Comparison of ENCODE assay signal across 1 cellular context in the genomic region with DNA sequence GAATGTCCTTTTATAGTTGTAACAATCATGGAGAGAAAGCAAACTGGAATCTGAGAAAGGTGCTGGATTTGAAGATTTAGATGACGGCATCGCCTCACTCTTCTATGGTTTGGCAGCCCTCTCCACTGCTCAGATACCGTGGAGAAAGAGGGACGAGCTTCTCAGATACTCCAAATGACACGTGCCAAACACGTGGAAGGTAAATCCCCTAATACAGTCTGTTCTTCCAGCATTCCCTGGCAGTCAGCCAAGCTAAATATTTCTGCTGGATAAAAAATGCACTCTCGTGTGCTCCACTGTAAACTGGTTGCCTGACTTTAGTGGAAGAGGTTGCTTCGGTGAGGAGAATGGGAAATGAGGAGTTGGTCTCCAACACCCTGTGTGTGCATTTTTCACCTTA.
TF ChIP-seq lines count a peak whose summit lies in the region.

No MANE protein-coding gene starts in this region.

TF ChIP-seq in IMR-90, 13 proteins besides CTCF, POLR2A, EP300 and RAD21 (continued from another document):
- TF ChIP-seq, protein P1, sequence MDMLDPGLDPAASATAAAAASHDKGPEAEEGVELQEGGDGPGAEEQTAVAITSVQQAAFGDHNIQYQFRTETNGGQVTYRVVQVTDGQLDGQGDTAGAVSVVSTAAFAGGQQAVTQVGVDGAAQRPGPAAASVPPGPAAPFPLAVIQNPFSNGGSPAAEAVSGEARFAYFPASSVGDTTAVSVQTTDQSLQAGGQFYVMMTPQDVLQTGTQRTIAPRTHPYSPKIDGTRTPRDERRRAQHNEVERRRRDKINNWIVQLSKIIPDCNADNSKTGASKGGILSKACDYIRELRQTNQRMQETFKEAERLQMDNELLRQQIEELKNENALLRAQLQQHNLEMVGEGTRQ (IDR thresholded peaks at IDR 0.05; ENCODE audit: low read depth, low read length): peak; percentile 30; the same call in 1 of the 2 replicates
- TF ChIP-seq MXI1 (IDR thresholded peaks at IDR 0.05; ENCODE audit: borderline replicate concordance, low read depth, low read length) (0 out of 2 replicates have a peak, but pooled peaks have one; percentile 32), MAZ (IDR thresholded peaks at IDR 0.05; ENCODE audit: borderline replicate concordance, low read depth, low read length) (no peak), NFE2L2 (IDR thresholded peaks at IDR 0.05; ENCODE audit: low read depth, low read length) (no peak), BHLHE40 (IDR thresholded peaks at IDR 0.05; ENCODE audit: low read depth, low read length) (peak; percentile 78), RCOR1 (IDR thresholded peaks at IDR 0.05; ENCODE audit: insufficient replicate concordance, low read length) (no peak)
TF ChIP-seq in IMR-90: peak in this region for 3.
